ENCODE assay signal across 13 cellular contexts in genomic region chr6:11425876-11426275, GRCh38.
"Had no signal": no experiment of that assay in that cellular context is flagged by ENCODE, and none has a peak within 500 bp of the region (broad histone marks: within the 10 kb centered on the region; RNA-seq: fewer than 3 reads in every experiment).

No MANE protein-coding gene starts in this region.

- H3K4me3 ChIP-seq: adrenal gland, coronary artery, esophagus squamous epithelium, hepatocyte, pancreas, sigmoid colon, spleen, testis, vagina had no signal

- H3K27me3 ChIP-seq: adrenal gland, esophagus squamous epithelium, hepatocyte, pancreas, sigmoid colon, spleen, testis, vagina had no signal

- H3K79me2 ChIP-seq: hepatocyte had no signal

- H3K27ac ChIP-seq: coronary artery, esophagus squamous epithelium, hepatocyte, pancreas, sigmoid colon, spleen, vagina had no signal

- H3K9me3 ChIP-seq: adrenal gland, esophagus squamous epithelium, pancreas, sigmoid colon, spleen, testis, vagina had no signal

- DNase-seq: activated naive CD4-positive, alpha-beta T cell treated with anti-CD3 and anti-CD28 coated beads, Interleukin-2, amount 50 U/mL, for 16 hours; adrenal gland; esophagus squamous epithelium; pancreas; sigmoid colon; spleen; stimulated activated naive CD8-positive, alpha-beta T cell treated with anti-CD3 and anti-CD28 coated beads, Interleukin-15, amount 100 ng/mL, for 72 hours had no signal

- H3K4me2 ChIP-seq: hepatocyte had no signal

- ATAC-seq: activated CD4-positive, CD25-positive, alpha-beta regulatory T cell treated with anti-CD3 and anti-CD28 coated beads, Interleukin-2, amount 50 U/mL, for 24 hours; left lobe of liver; pancreas; stimulated activated naive CD8-positive, alpha-beta T cell treated with anti-CD3 and anti-CD28 coated beads, Interleukin-15, amount 100 ng/mL, for 72 hours had no signal

- H3K4me1 ChIP-seq: pancreas had no signal

- H3K36me3 ChIP-seq: adrenal gland, esophagus squamous epithelium, pancreas, sigmoid colon, spleen, vagina had no signal
